In genomic region chr6:93713974-93714373, GRCh38 we compare ENCODE assay signal across 9 cellular contexts.
"Had no signal": no experiment of that assay in that cellular context is flagged by ENCODE, and none has a peak within 500 bp of the region (broad histone marks: within the 10 kb centered on the region; RNA-seq: fewer than 3 reads in every experiment).

No MANE protein-coding gene starts in this region.

- ATAC-seq: GM23338, HepG2 had no signal

- H3K9ac ChIP-seq: KMS-11 had no signal

- H3K27ac ChIP-seq: HL-60, KMS-11 had no signal

- DNase-seq: H9, HCEC 1CT, HFFc6, KBM-7 had no signal

- FAIRE-seq: H54, HepG2 had no signal

- H3K4me2 ChIP-seq: GM23338, KMS-11 had no signal

- H3K4me3 ChIP-seq: GM23338 had no signal
